30 cellular contexts compared by ENCODE assay signal in the genomic region with DNA sequence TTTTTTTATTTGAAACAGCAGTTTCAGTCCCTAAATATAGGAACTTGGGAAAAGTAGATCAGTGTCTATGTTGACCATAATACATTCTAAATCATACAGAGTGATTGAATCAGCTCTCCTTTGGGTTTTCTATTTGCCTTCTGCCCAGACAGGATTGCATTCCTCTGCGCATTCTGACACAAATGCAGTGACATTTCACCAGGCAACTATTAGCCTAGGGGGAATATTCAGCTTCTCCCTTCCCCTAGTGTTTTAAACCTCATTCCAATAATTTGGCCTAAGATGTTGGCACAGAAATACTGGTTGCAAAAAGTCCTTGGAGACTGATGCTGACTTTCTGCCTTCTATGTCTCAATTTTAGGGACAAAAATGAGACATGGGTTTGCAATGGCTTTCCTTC.
A peak's percentile ranks its signal among the peaks of the same experiment; 100 is the strongest.
DNase-seq lines count a peak whose midpoint lies in the region; ATAC-seq and TF ChIP-seq lines count a peak whose summit lies in the region.
"Had no signal": no experiment of that assay in that cellular context is flagged by ENCODE, and none has a peak within 500 bp of the region (broad histone marks: within the 10 kb centered on the region; RNA-seq: fewer than 3 reads in every experiment).

No MANE protein-coding gene starts in this region.

- no peak overlapping the region for H3K4me2 ChIP-seq in H9 (ENCODE audit: insufficient read depth, insufficient read length, low read length)
- H3K4me2 ChIP-seq: hepatocyte had no signal

- H3K27me3 ChIP-seq in H9 (ENCODE audit: insufficient read depth, low read length) = no peaks in the 10 kb centered on the region
- H3K27me3 ChIP-seq: body of pancreas, gastrocnemius medialis, hepatocyte, stomach had no signal

- no peak overlapping the region for H3K9ac ChIP-seq in H9 (ENCODE audit: extremely low read depth, insufficient read length, low read length)

- H2BK5ac ChIP-seq in H9 (ENCODE audit: insufficient read length, low read length) = no peak overlapping the region

- no peak overlapping the region for H4K91ac ChIP-seq in H9 (ENCODE audit: insufficient read length, low read depth, low read length)

- no peaks in the 10 kb centered on the region for H3K79me2 ChIP-seq in H9 (ENCODE audit: insufficient read depth, low read length)
- H3K79me2 ChIP-seq: hepatocyte had no signal

- no peak overlapping the region for H2AK5ac ChIP-seq in H9 (ENCODE audit: insufficient read length, low read length)

- no peak overlapping the region for H3K23ac ChIP-seq in H9 (ENCODE audit: insufficient read length, low read depth, low read length)

- no peaks in the 10 kb centered on the region for H3K23me2 ChIP-seq in H9 (ENCODE audit: insufficient read length, low read depth, low read length, poor library complexity, severe bottlenecking)

- H3K56ac ChIP-seq in H9 (ENCODE audit: insufficient read length, low read depth, low read length) = no peak overlapping the region

- H3K4me3 Mint-ChIP-seq in dendritic cell treated with granulocyte-macrophage colony-stimulating factor and Interleukin-4, amounts not matched to agents 40 ng/mL and 50 ng/mL, for 4 days = no peak overlapping the region
- H3K4me3 Mint-ChIP-seq in osteocyte (ENCODE audit: unreplicated experiment) = no peak overlapping the region
- no peak overlapping the region for H3K4me3 Mint-ChIP-seq in H9
- H3K4me3 Mint-ChIP-seq: activated naive CD8-positive, alpha-beta T cell treated with anti-CD3 and anti-CD28 coated beads, Interleukin-2, amount 10 ng/mL, durations not matched to agents 7 days and 5 days; B cell; CD8-positive, alpha-beta memory T cell; naive thymus-derived CD8-positive, alpha-beta T cell; type B pancreatic cell had no signal

- no peak for ATAC-seq in GM21423 (IDR thresholded peaks at IDR 0.05; ENCODE audit: unreplicated experiment)
- ATAC-seq: body of pancreas; esophagus mucosa; gastrocnemius medialis; HepG2; left colon; naive thymus-derived CD8-positive, alpha-beta T cell had no signal

- no peak overlapping the region for H3T11ph ChIP-seq in H9 (ENCODE audit: low read length)

- no peaks in the 10 kb centered on the region for H3K9me3 ChIP-seq in H9 (ENCODE audit: control insufficient read depth, low read depth, low read length)
- H3K9me3 ChIP-seq: body of pancreas, gastrocnemius medialis, stomach had no signal

- intact Hi-C loops in dendritic cell treated with granulocyte-macrophage colony-stimulating factor and Interleukin-4, amounts not matched to agents 40 ng/mL and 50 ng/mL, for 4 days (cut with micrococcal nuclease) = loop anchor here (2.0 kb wide), 1 partner anchor 18 kb away; no protein-coding TSS in a partner anchor

- no peak overlapping the region for H2BK120ac ChIP-seq in H9 (ENCODE audit: low read depth, low read length, poor library complexity, severe bottlenecking)

- no peak overlapping the region for H2AFZ ChIP-seq in H9 (ENCODE audit: low read length)
- H2AFZ ChIP-seq: hepatocyte had no signal

- no peaks in the 10 kb centered on the region for H3K9me3 Mint-ChIP-seq in dendritic cell treated with granulocyte-macrophage colony-stimulating factor and Interleukin-4, amounts not matched to agents 40 ng/mL and 50 ng/mL, for 4 days
- no peaks in the 10 kb centered on the region for H3K9me3 Mint-ChIP-seq in osteocyte (ENCODE audit: unreplicated experiment)
- H3K9me3 Mint-ChIP-seq in H9 = no peaks in the 10 kb centered on the region; a peak in 2 of 5 replicates
- H3K9me3 Mint-ChIP-seq: type B pancreatic cell had no signal

- H4K5ac ChIP-seq in H9 (ENCODE audit: insufficient read length, low read depth, low read length) = no peak overlapping the region

- no peaks in the 10 kb centered on the region for H3K36me3 Mint-ChIP-seq in dendritic cell treated with granulocyte-macrophage colony-stimulating factor and Interleukin-4, amounts not matched to agents 40 ng/mL and 50 ng/mL, for 4 days (ENCODE audit: low read depth)
- H3K36me3 Mint-ChIP-seq in osteocyte (ENCODE audit: unreplicated experiment) (no peaks in the 10 kb centered on the region), H9 (ENCODE audit: insufficient read depth in 1 of 3, low read depth in 3 of 3) (no peaks in the 10 kb centered on the region; a peak in 1 of 7 replicates)
- H3K36me3 Mint-ChIP-seq: activated naive CD8-positive, alpha-beta T cell treated with anti-CD3 and anti-CD28 coated beads, Interleukin-2, amount 10 ng/mL, durations not matched to agents 7 days and 5 days; CD8-positive, alpha-beta memory T cell; naive thymus-derived CD8-positive, alpha-beta T cell; type B pancreatic cell had no signal

- H3K27me3 Mint-ChIP-seq in dendritic cell treated with granulocyte-macrophage colony-stimulating factor and Interleukin-4, amounts not matched to agents 40 ng/mL and 50 ng/mL, for 4 days = no peaks in the 10 kb centered on the region
- H3K27me3 Mint-ChIP-seq in osteocyte (ENCODE audit: unreplicated experiment) = no peaks in the 10 kb centered on the region
- no peaks in the 10 kb centered on the region for H3K27me3 Mint-ChIP-seq in H9 (ENCODE audit: low read depth)
- H3K27me3 Mint-ChIP-seq: B cell had no signal

- WGBS in H9 (ENCODE audit: extremely low coverage, insufficient read length, low lambda C conversion rate) = no CpG with 5 or more reads among the region's 1 CpG

- peaks cover 42% of the 10 kb centered on the region for H3K4me1 Mint-ChIP-seq in dendritic cell treated with granulocyte-macrophage colony-stimulating factor and Interleukin-4, amounts not matched to agents 40 ng/mL and 50 ng/mL, for 4 days (ENCODE audit: low read depth)
- H3K4me1 Mint-ChIP-seq in osteocyte (ENCODE audit: unreplicated experiment) = peaks cover 28% of the 10 kb centered on the region
- peaks cover 3 to 4% of the 10 kb centered on the region in 2 experiments; a peak in 1 of 4 replicates for H3K4me1 Mint-ChIP-seq in H9
- H3K4me1 Mint-ChIP-seq: activated naive CD8-positive, alpha-beta T cell treated with anti-CD3 and anti-CD28 coated beads, Interleukin-2, amount 10 ng/mL, durations not matched to agents 7 days and 5 days; B cell; CD8-positive, alpha-beta memory T cell; naive thymus-derived CD8-positive, alpha-beta T cell had no signal

- H2BK15ac ChIP-seq in H9 (ENCODE audit: low read depth, low read length) = no peak overlapping the region

- H2BK12ac ChIP-seq in H9 (ENCODE audit: insufficient read length, low read depth, low read length) = no peak overlapping the region

- peak overlapping the region; percentile 84 for H3K27ac Mint-ChIP-seq in dendritic cell treated with granulocyte-macrophage colony-stimulating factor and Interleukin-4, amounts not matched to agents 40 ng/mL and 50 ng/mL, for 4 days
- H3K27ac Mint-ChIP-seq in osteocyte (ENCODE audit: unreplicated experiment) (peak overlapping the region; percentile 94), H9 (no peak overlapping the region)
- H3K27ac Mint-ChIP-seq: activated naive CD8-positive, alpha-beta T cell treated with anti-CD3 and anti-CD28 coated beads, Interleukin-2, amount 10 ng/mL, durations not matched to agents 7 days and 5 days; B cell; CD8-positive, alpha-beta memory T cell; naive thymus-derived CD8-positive, alpha-beta T cell; type B pancreatic cell had no signal

- H3K27ac ChIP-seq in H9 (ENCODE audit: insufficient read length, low read depth, low read length) = no peak overlapping the region
- H3K27ac ChIP-seq: body of pancreas, gastrocnemius medialis, hepatocyte, stomach had no signal

- no peaks in the 10 kb centered on the region; the same call in 1 of the 2 replicates for H3K4me1 ChIP-seq in H9 (ENCODE audit: insufficient read depth, low read length)
- H3K4me1 ChIP-seq: body of pancreas, gastrocnemius medialis had no signal

- no peak overlapping the region for H3K4ac ChIP-seq in H9 (ENCODE audit: low read depth, low read length)

- no peaks in the 10 kb centered on the region for H3K79me1 ChIP-seq in H9 (ENCODE audit: insufficient read depth, low read depth, low read length, poor library complexity, severe bottlenecking)

- TF ChIP-seq CTCF in osteocyte (IDR thresholded peaks at IDR 0.05) = no peak
- TF ChIP-seq CTCF in H9 (conservative IDR thresholded peaks at IDR 0.05) = no peak

- H3K18ac ChIP-seq in H9 (ENCODE audit: insufficient read length, low read depth, low read length) = no peak overlapping the region

- no peaks in the 10 kb centered on the region for H4K20me1 ChIP-seq in H9 (ENCODE audit: control insufficient read depth, insufficient read depth, insufficient read length)

- no peak overlapping the region for H2BK20ac ChIP-seq in H9 (ENCODE audit: low read depth, low read length, poor library complexity, severe bottlenecking)

- H4K8ac ChIP-seq in H9 (replicated peaks; ENCODE audit: insufficient read length, low read depth, low read length) = no peak overlapping the region

- DNase-seq in AG20443 (ENCODE audit: low spot score) = peak; percentile 44
- peak; percentile 14 for DNase-seq in NCI-H460 (ENCODE audit: extremely low read depth, low read depth)
- no peak for DNase-seq in osteocyte (ENCODE audit: extremely low spot score, unreplicated experiment)
- no peak for DNase-seq in H9
- DNase-seq in DMS153 (lab: John Stamatoyannopoulos, UW) = no peak
- DNase-seq in occipital lobe (lab: John Stamatoyannopoulos, UW) = no peak
- DNase-seq: activated CD4-positive, alpha-beta T cell treated with anti-CD3 and anti-CD28 coated beads for 4 hours; activated effector memory CD4-positive, alpha-beta T cell treated with Interleukin-2 at 50 U/mL for 16 hours; activated naive CD8-positive, alpha-beta T cell treated with anti-CD3 and anti-CD28 coated beads, Interleukin-2, amount 10 ng/mL, durations not matched to agents 7 days and 5 days; activated T-cell treated with anti-CD3 and anti-CD28 coated beads for 4 hours; body of pancreas; CD8-positive, alpha-beta memory T cell; effector CD4-positive, alpha-beta T cell; gastrocnemius medialis; Karpas-422; left colon; midbrain; naive thymus-derived CD8-positive, alpha-beta T cell; NCI-H446; nucleus accumbens; stimulated activated CD4-positive, alpha-beta T cell treated with anti-CD3 and anti-CD28 coated beads, Interleukin-1b, Interleukin-23, amount 100 ng/mL, for 48 hours; stomach; T-helper 2 cell had no signal

- H3K14ac ChIP-seq in H9 (ENCODE audit: insufficient read depth, low read length) = no peak overlapping the region

Comparison
In these comparisons a context has a peak if more than half of its experiments do, and no peak if none do; other contexts are left out.
1. DNase-seq: peak in AG20443 (single experiment) and NCI-H460 (single experiment); none in osteocyte (single experiment), H9 (single experiment), DMS153 (single experiment) and occipital lobe (single experiment).
2. H3K27ac Mint-ChIP-seq: peak in dendritic cell treated with granulocyte-macrophage colony-stimulating factor and Interleukin-4, amounts not matched to agents 40 ng/mL and 50 ng/mL, for 4 days (single experiment) and osteocyte (single experiment); none in H9 (0 of 3).